In the genomic region with DNA sequence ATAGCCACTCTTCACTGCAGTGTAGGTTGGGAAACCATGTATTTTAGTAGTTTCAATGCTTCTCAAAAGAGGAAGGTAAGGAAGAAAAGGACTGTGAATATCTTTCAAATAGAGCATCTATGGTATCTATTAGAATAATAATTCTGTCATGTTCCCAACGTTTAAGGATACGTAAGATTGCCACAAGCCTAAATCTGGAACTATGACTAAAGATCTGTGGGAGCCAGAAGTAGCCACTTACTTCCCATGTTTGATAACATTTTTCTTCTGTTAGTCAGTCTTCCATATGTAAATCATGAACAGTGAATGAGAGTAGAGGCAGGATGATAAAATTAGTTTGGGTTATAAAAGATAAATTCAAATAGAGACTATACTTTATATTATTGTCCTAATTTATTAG, we compare ENCODE assay signal across 29 cellular contexts. TPM values are rescaled to one million over a fixed set of nuclear protein-coding genes. Genes with fewer than 3 reads are reported as not detected.
DNase-seq lines count a peak whose midpoint lies in the region; ATAC-seq and TF ChIP-seq lines count a peak whose summit lies in the region.
"Had no signal": no experiment of that assay in that cellular context is flagged by ENCODE, and none has a peak within 500 bp of the region (broad histone marks: within the 10 kb centered on the region; RNA-seq: fewer than 3 reads in every experiment).

No MANE protein-coding gene starts in this region.

- no peaks in the 10 kb centered on the region for H3K27me3 Mint-ChIP-seq in CD14-positive monocyte (ENCODE audit: low read depth in 3 of 3)
- H3K27me3 Mint-ChIP-seq: stimulated activated naive CD8-positive, alpha-beta T cell treated with anti-CD3 and anti-CD28 coated beads, Interleukin-15, Interleukin-2, amounts not matched to agents 100 ng/mL and 50 ng/mL, for 24 hours had no signal

- peaks cover under 1 to 16% (median 8%) of the 10 kb centered on the region in 7 donors for H3K9me3 Mint-ChIP-seq in CD14-positive monocyte
- H3K9me3 Mint-ChIP-seq: activated naive CD4-positive, alpha-beta T cell treated with anti-CD3 and anti-CD28 coated beads for 36 hours had no signal

- DNase-seq in HS-5 (ENCODE audit: low read depth) (peak; percentile 66), astrocyte of the hippocampus (ENCODE audit: low read depth, low spot score) (peak; percentile 38), fibroblast of villous mesenchyme (ENCODE audit: low read depth) (peak; percentile 47), left lobe of liver (ENCODE audit: low spot score) (no peak), CD14-positive monocyte (ENCODE audit: low spot score) (no peak)
- DNase-seq: activated CD4-positive, alpha-beta T cell treated with anti-CD3 and anti-CD28 coated beads for 1 hour; activated CD8-positive, alpha-beta T cell treated with anti-CD3 and anti-CD28 coated beads, Interleukin-2, amount 10 ng/mL, durations not matched to agents 7 days and 5 days; activated naive CD4-positive, alpha-beta T cell treated with anti-CD3 and anti-CD28 coated beads for 36 hours; activated T-cell treated with anti-CD3 and anti-CD28 coated beads, Interleukin-2, amount 50 U/mL, for 1 hour; cerebellar nuclear complex; H7; Kasumi-1; mesendoderm; NCI-H1048; NCI-H187 treated with DMSO at 0.1 percent for 48 hours; NCI-H748 treated with DMSO at 0.1 percent for 48 hours; occipital lobe; SHP77; spleen had no signal

- H3K27ac ChIP-seq in ACC112 (ENCODE audit: low read depth, low read length) = peak overlapping the region; percentile 63
- H3K27ac ChIP-seq: C4-2B, epithelial cell of prostate, spleen, tibial nerve had no signal

- H3K27me3 ChIP-seq in ACC112 (ENCODE audit: insufficient read depth, low read length) = no peaks in the 10 kb centered on the region
- H3K27me3 ChIP-seq: spleen, tibial nerve had no signal

- ATAC-seq in left lobe of liver = no peak
- no peak for ATAC-seq in GM18858 (IDR thresholded peaks at IDR 0.05; ENCODE audit: unreplicated experiment)
- no peak for ATAC-seq in HG02973 (IDR thresholded peaks at IDR 0.05; ENCODE audit: unreplicated experiment)
- ATAC-seq: activated CD8-positive, alpha-beta T cell treated with anti-CD3 and anti-CD28 coated beads, Interleukin-2, amount 10 ng/mL, durations not matched to agents 7 days and 5 days had no signal

- no peaks in the 10 kb centered on the region for H3K36me3 Mint-ChIP-seq in CD14-positive monocyte

- no peaks in the 10 kb centered on the region for H3K4me1 Mint-ChIP-seq in CD14-positive monocyte

- H3K36me3 ChIP-seq in ACC112 (ENCODE audit: insufficient read depth, low read length) = no peaks in the 10 kb centered on the region
- H3K36me3 ChIP-seq: spleen, tibial nerve had no signal

- no peak for TF ChIP-seq CTCF in fibroblast of villous mesenchyme (IDR thresholded peaks at IDR 0.05; ENCODE audit: insufficient read depth, low read depth, low read length)
- no peak for TF ChIP-seq CTCF in CD14-positive monocyte (IDR thresholded peaks at IDR 0.05)

- H3K4me1 ChIP-seq in ACC112 (ENCODE audit: control insufficient read depth, insufficient read depth, low read length, unreplicated experiment) = peaks cover 19% of the 10 kb centered on the region
- H3K4me1 ChIP-seq: spleen, tibial nerve had no signal

- peak overlapping the region; percentile 61 for H2AFZ ChIP-seq in ACC112 (ENCODE audit: low read length, unreplicated experiment)

- H3K4me3 ChIP-seq in ACC112 (ENCODE audit: low read depth, low read length) (no peak overlapping the region), fibroblast of villous mesenchyme (ENCODE audit: low read depth, low read length) (no peak overlapping the region)
- H3K4me3 ChIP-seq: spleen, tibial nerve had no signal

- no peak overlapping the region for H3K4me3 Mint-ChIP-seq in CD14-positive monocyte
- H3K4me3 Mint-ChIP-seq: activated CD8-positive, alpha-beta T cell treated with anti-CD3 and anti-CD28 coated beads, Interleukin-2, amount 10 ng/mL, durations not matched to agents 7 days and 5 days; activated naive CD4-positive, alpha-beta T cell treated with anti-CD3 and anti-CD28 coated beads for 36 hours; stimulated activated naive CD8-positive, alpha-beta T cell treated with anti-CD3 and anti-CD28 coated beads, Interleukin-15, Interleukin-2, amounts not matched to agents 100 ng/mL and 50 ng/mL, for 24 hours had no signal

- H3K79me2 ChIP-seq in ACC112 (ENCODE audit: control insufficient read depth, insufficient read depth, low read length, unreplicated experiment) = no peaks in the 10 kb centered on the region

- H3K27ac Mint-ChIP-seq in CD14-positive monocyte = no peak overlapping the region
- H3K27ac Mint-ChIP-seq: activated CD8-positive, alpha-beta T cell treated with anti-CD3 and anti-CD28 coated beads, Interleukin-2, amount 10 ng/mL, durations not matched to agents 7 days and 5 days; activated naive CD4-positive, alpha-beta T cell treated with anti-CD3 and anti-CD28 coated beads for 36 hours; stimulated activated naive CD8-positive, alpha-beta T cell treated with anti-CD3 and anti-CD28 coated beads, Interleukin-15, Interleukin-2, amounts not matched to agents 100 ng/mL and 50 ng/mL, for 24 hours had no signal

- intact Hi-C loops in CD14-positive monocyte (cut with micrococcal nuclease) = no loop called here

RNA-seq across cellular contexts. Expression of gene MROH2B, which starts 16.3 kb away (rescaled TPM):
- total RNA-seq in fibroblast of villous mesenchyme (not detected in 2 replicates), left lobe of liver (0.88 TPM)
- not detected for polyA plus RNA-seq in CD14-positive monocyte
- total RNA-seq: activated CD8-positive, alpha-beta T cell treated with anti-CD3 and anti-CD28 coated beads, Interleukin-2, amount 10 ng/mL, durations not matched to agents 7 days and 5 days; activated naive CD4-positive, alpha-beta T cell treated with anti-CD3 and anti-CD28 coated beads for 36 hours; glomerular endothelial cell; H7; HT-29; occipital lobe; renal cortical epithelial cell; spleen; tibial nerve had no signal
- polyA plus RNA-seq: spleen had no signal

Comparison
In these comparisons a context has a peak if more than half of its experiments do, and no peak if none do; other contexts are left out.
1. DNase-seq: peak in HS-5 (single experiment), astrocyte of the hippocampus (single experiment) and fibroblast of villous mesenchyme (single experiment); none in left lobe of liver (single experiment) and CD14-positive monocyte (single experiment).